In genomic region chr9:136688274-136689107, GRCh38 we compare ENCODE assay signal across 1 cellular context.
TF ChIP-seq lines count a peak whose summit lies in the region.

No MANE protein-coding gene starts in this region.

TF ChIP-seq in WTC11, 78 proteins besides CTCF, POLR2A, EP300 and RAD21 (continued from another document):
- TF ChIP-seq ZNF532 (CRISPR knock-in tag; IDR thresholded peaks at IDR 0.05; ENCODE audit: borderline replicate concordance) (no peak), TEAD4 (CRISPR knock-in tag; IDR thresholded peaks at IDR 0.05) (no peak), HMGA2 (CRISPR knock-in tag; IDR thresholded peaks at IDR 0.05) (no peak), ZNF121 (CRISPR knock-in tag; IDR thresholded peaks at IDR 0.05) (peak; percentile 99)
- TF ChIP-seq, protein P1, sequence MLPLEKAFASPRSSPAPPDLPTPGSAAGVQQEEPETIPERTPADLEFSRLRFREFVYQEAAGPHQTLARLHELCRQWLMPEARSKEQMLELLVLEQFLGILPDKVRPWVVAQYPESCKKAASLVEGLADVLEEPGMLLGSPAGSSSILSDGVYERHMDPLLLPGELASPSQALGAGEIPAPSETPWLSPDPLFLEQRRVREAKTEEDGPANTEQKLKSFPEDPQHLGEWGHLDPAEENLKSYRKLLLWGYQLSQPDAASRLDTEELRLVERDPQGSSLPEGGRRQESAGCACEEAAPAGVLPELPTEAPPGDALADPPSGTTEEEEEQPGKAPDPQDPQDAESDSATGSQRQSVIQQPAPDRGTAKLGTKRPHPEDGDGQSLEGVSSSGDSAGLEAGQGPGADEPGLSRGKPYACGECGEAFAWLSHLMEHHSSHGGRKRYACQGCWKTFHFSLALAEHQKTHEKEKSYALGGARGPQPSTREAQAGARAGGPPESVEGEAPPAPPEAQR (CRISPR knock-in tag; IDR thresholded peaks at IDR 0.05) = no peak
- TF ChIP-seq, protein P2, sequence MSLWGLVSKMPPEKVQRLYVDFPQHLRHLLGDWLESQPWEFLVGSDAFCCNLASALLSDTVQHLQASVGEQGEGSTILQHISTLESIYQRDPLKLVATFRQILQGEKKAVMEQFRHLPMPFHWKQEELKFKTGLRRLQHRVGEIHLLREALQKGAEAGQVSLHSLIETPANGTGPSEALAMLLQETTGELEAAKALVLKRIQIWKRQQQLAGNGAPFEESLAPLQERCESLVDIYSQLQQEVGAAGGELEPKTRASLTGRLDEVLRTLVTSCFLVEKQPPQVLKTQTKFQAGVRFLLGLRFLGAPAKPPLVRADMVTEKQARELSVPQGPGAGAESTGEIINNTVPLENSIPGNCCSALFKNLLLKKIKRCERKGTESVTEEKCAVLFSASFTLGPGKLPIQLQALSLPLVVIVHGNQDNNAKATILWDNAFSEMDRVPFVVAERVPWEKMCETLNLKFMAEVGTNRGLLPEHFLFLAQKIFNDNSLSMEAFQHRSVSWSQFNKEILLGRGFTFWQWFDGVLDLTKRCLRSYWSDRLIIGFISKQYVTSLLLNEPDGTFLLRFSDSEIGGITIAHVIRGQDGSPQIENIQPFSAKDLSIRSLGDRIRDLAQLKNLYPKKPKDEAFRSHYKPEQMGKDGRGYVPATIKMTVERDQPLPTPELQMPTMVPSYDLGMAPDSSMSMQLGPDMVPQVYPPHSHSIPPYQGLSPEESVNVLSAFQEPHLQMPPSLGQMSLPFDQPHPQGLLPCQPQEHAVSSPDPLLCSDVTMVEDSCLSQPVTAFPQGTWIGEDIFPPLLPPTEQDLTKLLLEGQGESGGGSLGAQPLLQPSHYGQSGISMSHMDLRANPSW (CRISPR knock-in tag; conservative IDR thresholded peaks at IDR 0.05; ENCODE audit: low read depth) = no peak
